22 cellular contexts compared by ENCODE assay signal in the genomic region with DNA sequence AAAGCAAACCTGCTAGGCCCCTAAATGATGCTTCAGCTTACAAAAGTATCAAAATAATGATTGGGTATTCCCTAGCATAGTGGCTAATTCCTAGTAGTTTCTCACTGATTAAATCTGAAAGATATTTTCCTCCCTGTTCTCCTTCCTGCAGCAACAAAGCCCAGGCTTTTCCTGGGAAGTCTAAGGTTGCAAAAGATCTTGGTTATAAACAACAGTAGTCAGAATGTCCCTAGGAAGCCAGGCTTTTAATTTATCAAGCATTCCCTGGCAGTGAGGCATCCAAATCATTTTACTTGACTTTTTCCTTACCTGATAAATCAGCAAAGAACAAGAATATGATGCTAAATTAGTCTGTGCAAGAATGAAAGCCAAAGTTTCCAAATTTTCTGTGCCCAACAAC.
"Had no signal": no experiment of that assay in that cellular context is flagged by ENCODE, and none has a peak within 500 bp of the region (broad histone marks: within the 10 kb centered on the region; RNA-seq: fewer than 3 reads in every experiment).

No MANE protein-coding gene starts in this region.

- H3K36me3 Mint-ChIP-seq: activated naive CD8-positive, alpha-beta T cell; WTC11 had no signal

- H3K4me3 Mint-ChIP-seq: activated naive CD8-positive, alpha-beta T cell; activated T-cell treated with anti-CD3 and anti-CD28 coated beads, Interleukin-2, amount 50 U/mL, for 4 hours; mesothelial cell of epicardium; natural killer cell treated with Interleukin-12 subunit alpha and Interleukin-12 subunit beta and Interleukin-15 and Interleukin-18, amount 100 ng/mL, for 72 hours; T-helper 1 cell treated with Interleukin-12 subunit alpha and Interleukin-12 subunit beta and Interleukin-4 antibody, amounts not matched to agents 30 μg/mL and 1 μg/mL, for 36 hours; WTC11 had no signal

- ATAC-seq: activated T-cell treated with anti-CD3 and anti-CD28 coated beads, Interleukin-2, amount 50 U/mL, for 4 hours; natural killer cell treated with Interleukin-12 subunit alpha and Interleukin-12 subunit beta and Interleukin-15 and Interleukin-18, amount 100 ng/mL, for 72 hours; stimulated activated naive CD8-positive, alpha-beta T cell treated with anti-CD3 and anti-CD28 coated beads, Interleukin-15, Interleukin-2, amounts not matched to agents 100 U/mL and 50 U/mL, for 24 hours; WTC11 had no signal

- DNase-seq: activated naive CD4-positive, alpha-beta T cell; activated T-cell treated with anti-CD3 and anti-CD28 coated beads, Interleukin-2, amount 50 U/mL, for 4 hours; adrenal gland; cerebellar nuclear complex; cortex of kidney; erythroblast; hippocampal formation; left ventricle myocardium inferior; ovary; stimulated activated CD4-positive, alpha-beta T cell treated with anti-CD3 and anti-CD28 coated beads, Interleukin-4, amount 100 ng/mL, for 24 hours; stimulated activated naive CD8-positive, alpha-beta T cell treated with anti-CD3 and anti-CD28 coated beads, Interleukin-15, Interleukin-2, amounts not matched to agents 100 U/mL and 50 U/mL, for 24 hours; T1000 had no signal

- H3K27ac ChIP-seq: adrenal gland, left ventricle myocardium inferior, neutrophil, ovary, prostate gland, right atrium auricular region, tibial nerve had no signal

- H3K4me1 ChIP-seq: adrenal gland, prostate gland, right atrium auricular region, tibial nerve had no signal

- H3K9me3 Mint-ChIP-seq: activated T-cell treated with anti-CD3 and anti-CD28 coated beads, Interleukin-2, amount 50 U/mL, for 4 hours; activated T-helper 2 cell treated with anti-CD3 and anti-CD28 coated beads, Interferon-gamma antibody, Interleukin-2, Interleukin-4, amounts not matched to agents 10 μg/mL and 5 μg/mL and 100 μg/mL, durations not matched to agents 14 hours and 24 hours and 36 hours had no signal

- H3K27me3 Mint-ChIP-seq: activated naive CD8-positive, alpha-beta T cell; natural killer cell treated with Interleukin-12 subunit alpha and Interleukin-12 subunit beta and Interleukin-15 and Interleukin-18, amount 100 ng/mL, for 72 hours had no signal

- H3K36me3 ChIP-seq: adrenal gland, left ventricle myocardium inferior, neutrophil, ovary, prostate gland, right atrium auricular region, tibial nerve had no signal

- H3K4me3 ChIP-seq: adrenal gland, left ventricle myocardium inferior, ovary, prostate gland, right atrium auricular region, tibial nerve had no signal

- H3K9me3 ChIP-seq: adrenal gland, neutrophil, ovary, prostate gland, tibial nerve had no signal

- H3K27ac Mint-ChIP-seq: activated naive CD8-positive, alpha-beta T cell; activated T-helper 2 cell treated with anti-CD3 and anti-CD28 coated beads, Interferon-gamma antibody, Interleukin-2, Interleukin-4, amounts not matched to agents 10 μg/mL and 5 μg/mL and 100 μg/mL, durations not matched to agents 14 hours and 24 hours and 36 hours; mesothelial cell of epicardium; natural killer cell treated with Interleukin-12 subunit alpha and Interleukin-12 subunit beta and Interleukin-15 and Interleukin-18, amount 100 ng/mL, for 72 hours; T-helper 1 cell treated with Interleukin-12 subunit alpha and Interleukin-12 subunit beta and Interleukin-4 antibody, amounts not matched to agents 30 μg/mL and 1 μg/mL, for 36 hours; WTC11 had no signal

- H3K27me3 ChIP-seq: adrenal gland, neutrophil, ovary, right atrium auricular region, tibial nerve had no signal
